ENCODE assay signal across 28 cellular contexts in the genomic region with DNA sequence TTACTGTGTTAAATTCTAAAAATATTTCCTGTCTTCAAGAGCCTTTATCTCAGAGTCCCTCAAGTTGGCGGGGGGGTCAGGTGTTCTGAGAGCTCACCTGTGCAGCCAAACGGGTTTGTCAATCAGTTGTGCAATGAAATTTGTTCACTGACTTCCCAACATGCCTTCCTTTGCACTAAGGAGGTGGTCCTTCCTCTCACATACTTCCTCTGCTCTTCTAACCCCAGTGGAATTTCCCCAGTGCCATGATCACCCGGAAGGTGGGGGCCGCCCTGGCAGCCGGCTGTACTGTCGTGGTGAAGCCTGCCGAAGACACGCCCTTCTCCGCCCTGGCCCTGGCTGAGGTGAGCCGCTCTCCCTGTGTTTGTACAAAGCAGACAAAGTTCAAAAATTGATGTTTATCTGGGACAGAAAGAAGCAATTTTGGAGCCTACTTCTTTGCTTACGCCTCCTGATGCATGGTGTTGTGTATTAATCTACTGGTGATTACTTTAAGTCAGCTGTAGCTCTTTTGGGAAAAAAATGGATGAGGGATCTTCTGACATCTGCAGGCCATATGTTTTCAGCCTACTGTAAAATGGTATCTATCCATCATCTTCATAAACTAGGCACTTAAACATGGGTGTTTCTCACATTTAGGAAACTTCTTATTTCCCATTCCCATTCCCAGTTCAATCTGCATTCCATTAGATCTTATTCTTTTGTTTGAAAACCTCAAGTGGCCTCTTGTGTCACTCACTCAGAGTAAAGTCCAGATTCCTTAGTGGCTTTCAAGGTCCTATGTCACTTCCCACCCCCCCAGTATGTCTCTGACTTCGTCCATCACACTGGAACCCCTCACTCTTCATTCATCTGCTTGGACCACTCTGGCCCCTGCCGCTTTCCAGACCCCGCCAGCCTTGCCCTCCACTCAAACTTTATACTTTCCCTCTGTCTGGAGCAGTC. TPM values are rescaled to one million over a fixed set of nuclear protein-coding genes. Genes with fewer than 3 reads are reported as not detected.
DNase-seq lines count a peak whose midpoint lies in the region; ATAC-seq, FAIRE-seq and TF ChIP-seq lines count a peak whose summit lies in the region.
"Had no signal": no experiment of that assay in that cellular context is flagged by ENCODE, and none has a peak within 500 bp of the region (broad histone marks: within the 10 kb centered on the region; RNA-seq: fewer than 3 reads in every experiment).

No MANE protein-coding gene starts in this region.

- H3K27ac ChIP-seq in astrocyte (ENCODE audit: low read depth, low read length) (no peak overlapping the region), lower lobe of right lung (peak overlapping the region; percentile 54), upper lobe of right lung (peak overlapping the region; percentile 60)
- H3K27ac ChIP-seq in CD8-positive, alpha-beta memory T cell (ENCODE audit: low read depth, low read length), result no peak overlapping the region
- H3K27ac ChIP-seq in CD4-positive, alpha-beta memory T cell (ENCODE audit: low read depth, low read length), result no peak overlapping the region
- H3K27ac ChIP-seq: BLaER1, parathyroid adenoma had no signal

- no peaks in the 10 kb centered on the region for H4K20me1 ChIP-seq in astrocyte (ENCODE audit: insufficient read depth, low read length)
- H4K20me1 ChIP-seq: BLaER1 had no signal

- no peaks in the 10 kb centered on the region for H3K27me3 Mint-ChIP-seq in activated CD8-positive, alpha-beta memory T cell treated with anti-CD3 and anti-CD28 coated beads, Interleukin-2, amount 10 ng/mL, durations not matched to agents 7 days and 5 days
- no peaks in the 10 kb centered on the region for H3K27me3 Mint-ChIP-seq in astrocyte (ENCODE audit: low read depth, unreplicated experiment)
- H3K27me3 Mint-ChIP-seq in CD8-positive, alpha-beta memory T cell, result peaks cover 0 to 2% of the 10 kb centered on the region in 2 donors
- H3K27me3 Mint-ChIP-seq in CD4-positive, alpha-beta memory T cell, result no peaks in the 10 kb centered on the region
- H3K27me3 Mint-ChIP-seq: activated B cell treated with CpG ODN at 0.5 μM for 24 hours; activated CD4-positive, alpha-beta memory T cell treated with anti-CD3 and anti-CD28 coated beads for 36 hours; naive thymus-derived CD4-positive, alpha-beta T cell; stimulated activated naive CD8-positive, alpha-beta T cell treated with anti-CD3 and anti-CD28 coated beads, Interleukin-15, amount 100 ng/mL, for 72 hours had no signal

- H3K4me1 ChIP-seq in astrocyte (ENCODE audit: insufficient read depth, low read length) (no peaks in the 10 kb centered on the region), lower lobe of right lung (no peaks in the 10 kb centered on the region), upper lobe of right lung (peaks cover 10% of the 10 kb centered on the region)
- no peaks in the 10 kb centered on the region for H3K4me1 ChIP-seq in CD8-positive, alpha-beta memory T cell (ENCODE audit: insufficient read depth, low read length)
- no peaks in the 10 kb centered on the region for H3K4me1 ChIP-seq in CD4-positive, alpha-beta memory T cell (ENCODE audit: insufficient read depth, low read length)
- H3K4me1 ChIP-seq: BLaER1, parathyroid adenoma had no signal

- no peak for TF ChIP-seq CTCF in astrocyte (IDR thresholded peaks at IDR 0.05; ENCODE audit: insufficient read depth, low read depth, low read length)
- TF ChIP-seq CTCF in lower lobe of right lung (IDR thresholded peaks at IDR 0.05), result no peak
- TF ChIP-seq CTCF in upper lobe of right lung (IDR thresholded peaks at IDR 0.05), result no peak

- H3K36me3 Mint-ChIP-seq in activated CD8-positive, alpha-beta memory T cell treated with anti-CD3 and anti-CD28 coated beads, Interleukin-2, amount 10 ng/mL, durations not matched to agents 7 days and 5 days, result peaks cover 13% of the 10 kb centered on the region
- peaks cover 4% of the 10 kb centered on the region for H3K36me3 Mint-ChIP-seq in astrocyte (ENCODE audit: low read depth, unreplicated experiment)
- peaks cover 38 to 64% (median 41%) of the 10 kb centered on the region in 3 donors for H3K36me3 Mint-ChIP-seq in CD8-positive, alpha-beta memory T cell
- peaks cover 57 to 64% of the 10 kb centered on the region in 2 donors for H3K36me3 Mint-ChIP-seq in CD4-positive, alpha-beta memory T cell

- H3K9me3 Mint-ChIP-seq in activated CD8-positive, alpha-beta memory T cell treated with anti-CD3 and anti-CD28 coated beads, Interleukin-2, amount 10 ng/mL, durations not matched to agents 7 days and 5 days (ENCODE audit: low read depth), result no peaks in the 10 kb centered on the region
- no peaks in the 10 kb centered on the region for H3K9me3 Mint-ChIP-seq in astrocyte (ENCODE audit: unreplicated experiment)
- H3K9me3 Mint-ChIP-seq in CD8-positive, alpha-beta memory T cell, result peaks cover 0 to 4% (median 0%) of the 10 kb centered on the region in 5 donors
- H3K9me3 Mint-ChIP-seq in CD4-positive, alpha-beta memory T cell, result peaks cover 0 to 9% (median under 1%) of the 10 kb centered on the region in 8 donors
- H3K9me3 Mint-ChIP-seq: activated B cell treated with CpG ODN at 0.5 μM for 24 hours; activated CD4-positive, alpha-beta memory T cell treated with anti-CD3 and anti-CD28 coated beads for 36 hours had no signal

- H3K4me2 ChIP-seq in astrocyte (ENCODE audit: low read length), result no peak overlapping the region
- H3K4me2 ChIP-seq: BLaER1 had no signal

- H3K9ac ChIP-seq in astrocyte (ENCODE audit: low read length), result no peak overlapping the region
- H3K9ac ChIP-seq: BLaER1, parathyroid adenoma had no signal

- H3K27me3 ChIP-seq in astrocyte (ENCODE audit: insufficient read depth, low read length) (no peaks in the 10 kb centered on the region), lower lobe of right lung (ENCODE audit: low read depth) (no peaks in the 10 kb centered on the region), upper lobe of right lung (no peaks in the 10 kb centered on the region)
- H3K27me3 ChIP-seq in CD8-positive, alpha-beta memory T cell (ENCODE audit: insufficient read depth, low read length, poor library complexity, severe bottlenecking), result no peaks in the 10 kb centered on the region
- no peaks in the 10 kb centered on the region for H3K27me3 ChIP-seq in CD4-positive, alpha-beta memory T cell (ENCODE audit: insufficient read depth, low read length)
- H3K27me3 ChIP-seq: BLaER1 had no signal

- no peak overlapping the region for H3K4me3 Mint-ChIP-seq in activated CD8-positive, alpha-beta memory T cell treated with anti-CD3 and anti-CD28 coated beads, Interleukin-2, amount 10 ng/mL, durations not matched to agents 7 days and 5 days
- H3K4me3 Mint-ChIP-seq in astrocyte (ENCODE audit: unreplicated experiment), result no peak overlapping the region
- H3K4me3 Mint-ChIP-seq in CD8-positive, alpha-beta memory T cell, result no peak overlapping the region
- H3K4me3 Mint-ChIP-seq in CD4-positive, alpha-beta memory T cell, result peak overlapping the region in 1 of 8 donors; percentile 48
- H3K4me3 Mint-ChIP-seq: activated B cell treated with CpG ODN at 0.5 μM for 24 hours; activated CD4-positive, alpha-beta memory T cell treated with anti-CD3 and anti-CD28 coated beads for 36 hours; HFFc6; naive thymus-derived CD4-positive, alpha-beta T cell; stimulated activated naive CD8-positive, alpha-beta T cell treated with anti-CD3 and anti-CD28 coated beads, Interleukin-15, amount 100 ng/mL, for 72 hours had no signal

- no peaks in the 10 kb centered on the region for H3K79me2 ChIP-seq in astrocyte (ENCODE audit: insufficient read depth, low read length)
- H3K79me2 ChIP-seq: parathyroid adenoma had no signal

- H2AFZ ChIP-seq in astrocyte (ENCODE audit: low read depth, low read length), result no peak overlapping the region
- H2AFZ ChIP-seq: parathyroid adenoma had no signal

- no peak overlapping the region for H3K27ac Mint-ChIP-seq in activated CD8-positive, alpha-beta memory T cell treated with anti-CD3 and anti-CD28 coated beads, Interleukin-2, amount 10 ng/mL, durations not matched to agents 7 days and 5 days
- H3K27ac Mint-ChIP-seq in astrocyte (ENCODE audit: unreplicated experiment), result no peak overlapping the region
- no peak overlapping the region for H3K27ac Mint-ChIP-seq in CD8-positive, alpha-beta memory T cell
- H3K27ac Mint-ChIP-seq in CD4-positive, alpha-beta memory T cell, result peak overlapping the region in 1 of 7 donors; percentile 2
- H3K27ac Mint-ChIP-seq: activated B cell treated with CpG ODN at 0.5 μM for 24 hours; activated CD4-positive, alpha-beta memory T cell treated with anti-CD3 and anti-CD28 coated beads for 36 hours; HFFc6 had no signal

- H3K4me3 ChIP-seq in astrocyte (ENCODE audit: insufficient read depth, low read depth, low read length) (no peak overlapping the region), lower lobe of right lung (no peak overlapping the region), upper lobe of right lung (no peak overlapping the region)
- no peak overlapping the region for H3K4me3 ChIP-seq in CD8-positive, alpha-beta memory T cell (ENCODE audit: low read length)
- H3K4me3 ChIP-seq in CD4-positive, alpha-beta memory T cell (ENCODE audit: low read length in 2 of 2), result no peak overlapping the region
- H3K4me3 ChIP-seq: BLaER1 had no signal

- no peak for ATAC-seq in activated CD8-positive, alpha-beta memory T cell treated with anti-CD3 and anti-CD28 coated beads, Interleukin-2, amount 10 ng/mL, durations not matched to agents 7 days and 5 days
- ATAC-seq in lower lobe of right lung, result peak; percentile 96 to 98
- peak; percentile 97 for ATAC-seq in upper lobe of right lung
- ATAC-seq: naive thymus-derived CD4-positive, alpha-beta T cell; stimulated activated naive CD8-positive, alpha-beta T cell treated with anti-CD3 and anti-CD28 coated beads, Interleukin-15, amount 100 ng/mL, for 72 hours had no signal

- CTCF ChIA-PET in activated CD8-positive, alpha-beta memory T cell treated with anti-CD3 and anti-CD28 coated beads, Interleukin-2, amount 10 ng/mL, durations not matched to agents 7 days and 5 days (lab: Charles Lee), result no interaction called here
- CTCF ChIA-PET in CD8-positive, alpha-beta memory T cell (lab: Charles Lee), result no interaction called here
- CTCF ChIA-PET in CD4-positive, alpha-beta memory T cell (lab: Charles Lee; ENCODE audit: partially characterized antibody), result no interaction called here

- POLR2A ChIA-PET in CD8-positive, alpha-beta memory T cell (lab: Charles Lee), result no interaction called here
- POLR2A ChIA-PET in CD4-positive, alpha-beta memory T cell (lab: Charles Lee; ENCODE audit: partially characterized antibody), result no interaction called here

- H3K36me3 ChIP-seq in astrocyte (ENCODE audit: insufficient read depth, low read length) (no peaks in the 10 kb centered on the region), lower lobe of right lung (peaks cover 6% of the 10 kb centered on the region), upper lobe of right lung (peaks cover 11% of the 10 kb centered on the region)
- peaks cover 4% of the 10 kb centered on the region for H3K36me3 ChIP-seq in CD8-positive, alpha-beta memory T cell (ENCODE audit: insufficient read depth, low read length)
- H3K36me3 ChIP-seq in CD4-positive, alpha-beta memory T cell (ENCODE audit: insufficient read depth, low read length), result no peaks in the 10 kb centered on the region

- DNase-seq in activated CD8-positive, alpha-beta memory T cell treated with anti-CD3 and anti-CD28 coated beads, Interleukin-2, amount 10 ng/mL, durations not matched to agents 7 days and 5 days, result peak; percentile 23
- no peak for DNase-seq in activated CD8-positive, alpha-beta memory T cell treated with anti-CD3 and anti-CD28 coated beads, Interleukin-2, amount 50 U/mL, for 48 hours
- peak; percentile 8 for DNase-seq in astrocyte (ENCODE audit: low read depth)
- DNase-seq in lower lobe of right lung, result peak; percentile 83
- DNase-seq in upper lobe of right lung, result peak; percentile 89
- DNase-seq in CD8-positive, alpha-beta memory T cell, result no peak
- no peak for DNase-seq in NCI-H2227 treated with DMSO at 0.1 percent for 48 hours (lab: John Stamatoyannopoulos, UW)
- DNase-seq in CD4-positive, alpha-beta memory T cell, result no peak
- DNase-seq: 8988T; activated B cell treated with CpG ODN at 0.5 μM for 24 hours; activated CD4-positive, alpha-beta memory T cell treated with anti-CD3 and anti-CD28 coated beads for 36 hours; activated naive CD4-positive, alpha-beta T cell treated with Interleukin-2 at 50 U/mL for 16 hours; activated T-cell treated with anti-CD3 and anti-CD28 coated beads, Interleukin-2, amount 50 U/mL, for 1 hour; anterior cingulate cortex; effector CD8-positive, alpha-beta T cell; glutamatergic neuron; HFFc6; mammary epithelial cell; MV-4-11; naive thymus-derived CD4-positive, alpha-beta T cell; NCI-H187 treated with DMSO at 0.1 percent for 48 hours; NCI-H510A; SHP77; stimulated activated CD4-positive, alpha-beta T cell treated with anti-CD3 and anti-CD28 coated beads, Interleukin-1b, Interleukin-23, amount 100 ng/mL, for 48 hours; stimulated activated naive CD8-positive, alpha-beta T cell treated with anti-CD3 and anti-CD28 coated beads, Interleukin-15, amount 100 ng/mL, for 72 hours had no signal

- FAIRE-seq in astrocyte (lab: Jason Lieb, UNC), result no peak
- FAIRE-seq: GM12891 had no signal

- no peaks in the 10 kb centered on the region for H3K9me3 ChIP-seq in astrocyte (ENCODE audit: insufficient read depth, low read depth, low read length)
- no peaks in the 10 kb centered on the region for H3K9me3 ChIP-seq in lower lobe of right lung
- H3K9me3 ChIP-seq in upper lobe of right lung, result no peaks in the 10 kb centered on the region
- H3K9me3 ChIP-seq in CD8-positive, alpha-beta memory T cell (ENCODE audit: low read length), result no peaks in the 10 kb centered on the region
- no peaks in the 10 kb centered on the region for H3K9me3 ChIP-seq in CD4-positive, alpha-beta memory T cell (ENCODE audit: control insufficient read depth in 1 of 2, low read length in 2 of 2)

- H3K4me1 Mint-ChIP-seq in activated CD8-positive, alpha-beta memory T cell treated with anti-CD3 and anti-CD28 coated beads, Interleukin-2, amount 10 ng/mL, durations not matched to agents 7 days and 5 days, result no peaks in the 10 kb centered on the region
- peaks cover 5% of the 10 kb centered on the region for H3K4me1 Mint-ChIP-seq in astrocyte (ENCODE audit: low read depth, unreplicated experiment)
- peaks cover 0 to 11% (median 10%) of the 10 kb centered on the region in 3 donors for H3K4me1 Mint-ChIP-seq in CD8-positive, alpha-beta memory T cell
- H3K4me1 Mint-ChIP-seq in CD4-positive, alpha-beta memory T cell, result peaks cover 0 to 3% (median 1%) of the 10 kb centered on the region in 4 donors
- H3K4me1 Mint-ChIP-seq: stimulated activated naive CD8-positive, alpha-beta T cell treated with anti-CD3 and anti-CD28 coated beads, Interleukin-15, amount 100 ng/mL, for 72 hours had no signal

- intact Hi-C loops in lower lobe of right lung (cut with DNase I), result no loop called here
- intact Hi-C loops in upper lobe of right lung (cut with DNase I), result no loop called here
- intact Hi-C loops in CD4-positive, alpha-beta memory T cell (cut with micrococcal nuclease), result no loop called here

RNA-seq across cellular contexts. Expression of gene ALDH5A1, which starts 10.1 kb away (rescaled TPM):
- total RNA-seq in activated CD8-positive, alpha-beta memory T cell treated with anti-CD3 and anti-CD28 coated beads, Interleukin-2, amount 10 ng/mL, durations not matched to agents 7 days and 5 days, result 1 to 10 TPM; 3.7 to 6.5 TPM
- total RNA-seq in astrocyte (3.7 and 5.0 TPM in 2 replicates), lower lobe of right lung (13.8 TPM), upper lobe of right lung (15.5 TPM)
- total RNA-seq in CD8-positive, alpha-beta memory T cell, result 10 to 100 TPM; 13.2 to 15.4 TPM
- polyA plus RNA-seq in CD8-positive, alpha-beta memory T cell, result 11.8 TPM
- total RNA-seq in CD4-positive, alpha-beta memory T cell, result 10 to 100 TPM; 13.0 to 13.9 TPM
- 10 to 100 TPM in 1 of 2 donors, 1 to 10 TPM in 1; 8.5 to 10.2 TPM for polyA plus RNA-seq in CD4-positive, alpha-beta memory T cell

RNA-seq across cellular contexts. Expression of gene GPLD1, which starts 15.5 kb away (rescaled TPM):
- total RNA-seq in activated CD8-positive, alpha-beta memory T cell treated with anti-CD3 and anti-CD28 coated beads, Interleukin-2, amount 10 ng/mL, durations not matched to agents 7 days and 5 days, result under 1 TPM; 0.42 to 0.58 TPM
- total RNA-seq in astrocyte (0.60 and 0.75 TPM in 2 replicates), lower lobe of right lung (3.6 TPM), upper lobe of right lung (3.1 TPM)
- total RNA-seq in CD8-positive, alpha-beta memory T cell, result under 1 TPM; 0.35 to 0.64 TPM
- polyA plus RNA-seq in CD8-positive, alpha-beta memory T cell, result 0.46 TPM
- total RNA-seq in CD4-positive, alpha-beta memory T cell, result 1 to 10 TPM in 1 of 2 experiments, under 1 TPM in 1; 0.49 to 1.4 TPM
- polyA plus RNA-seq in CD4-positive, alpha-beta memory T cell, result under 1 TPM in 1 of 2 donors, not detected in 1; 0.30 TPM

Comparison
In these comparisons a context has a peak if more than half of its experiments do, and no peak if none do; other contexts are left out.
1. DNase-seq: peak in activated CD8-positive, alpha-beta memory T cell treated with anti-CD3 and anti-CD28 coated beads, Interleukin-2, amount 10 ng/mL, durations not matched to agents 7 days and 5 days (single experiment), astrocyte (single experiment), lower lobe of right lung (single experiment) and upper lobe of right lung (single experiment); none in activated CD8-positive, alpha-beta memory T cell treated with anti-CD3 and anti-CD28 coated beads, Interleukin-2, amount 50 U/mL, for 48 hours (single experiment), CD8-positive, alpha-beta memory T cell (0 of 5), NCI-H2227 treated with DMSO at 0.1 percent for 48 hours (single experiment) and CD4-positive, alpha-beta memory T cell (0 of 5).
2. H3K27ac ChIP-seq: peak in lower lobe of right lung (single experiment) and upper lobe of right lung (single experiment); none in astrocyte (single experiment), CD8-positive, alpha-beta memory T cell (single experiment) and CD4-positive, alpha-beta memory T cell (single experiment).